37 cellular contexts compared by ENCODE assay signal in genomic region chr4:18645356-18645755, GRCh38.
"Had no signal": no experiment of that assay in that cellular context is flagged by ENCODE, and none has a peak within 500 bp of the region (broad histone marks: within the 10 kb centered on the region; RNA-seq: fewer than 3 reads in every experiment).

No MANE protein-coding gene starts in this region.

- H3K9me3 Mint-ChIP-seq: activated CD4-positive, alpha-beta memory T cell treated with anti-CD3 and anti-CD28 coated beads, Interleukin-2, amount 10 ng/mL, durations not matched to agents 7 days and 5 days had no signal

- H3K27ac ChIP-seq: brain microvascular endothelial cell, Peyer's patch, RWPE1, WERI-Rb-1 had no signal

- H3K4me1 Mint-ChIP-seq: activated CD4-positive, alpha-beta memory T cell treated with anti-CD3 and anti-CD28 coated beads, Interleukin-2, amount 10 ng/mL, durations not matched to agents 7 days and 5 days; activated naive CD8-positive, alpha-beta T cell treated with anti-CD3 and anti-CD28 coated beads for 36 hours; activated T-helper 17 cell treated with anti-CD3 and anti-CD28 coated beads, Interleukin-2, amount 50 U/mL, for 72 hours had no signal

- ATAC-seq: activated T-cell treated with anti-CD3 and anti-CD28 coated beads, Interleukin-2, amount 50 U/mL, for 72 hours; activated T-helper 17 cell treated with anti-CD3 and anti-CD28 coated beads, Interleukin-2, amount 50 U/mL, for 72 hours; PC-3; Right ventricle myocardium inferior had no signal

- H3K4me3 Mint-ChIP-seq: activated CD4-positive, alpha-beta memory T cell treated with anti-CD3 and anti-CD28 coated beads, Interleukin-2, amount 10 ng/mL, durations not matched to agents 7 days and 5 days; activated naive CD8-positive, alpha-beta T cell treated with anti-CD3 and anti-CD28 coated beads for 36 hours; activated T-cell treated with anti-CD3 and anti-CD28 coated beads, Interleukin-2, amount 50 U/mL, for 72 hours; activated T-helper 17 cell treated with anti-CD3 and anti-CD28 coated beads, Interleukin-2, amount 50 U/mL, for 72 hours had no signal

- H3K27me3 Mint-ChIP-seq: activated CD4-positive, alpha-beta memory T cell treated with anti-CD3 and anti-CD28 coated beads, Interleukin-2, amount 10 ng/mL, durations not matched to agents 7 days and 5 days; activated naive CD8-positive, alpha-beta T cell treated with anti-CD3 and anti-CD28 coated beads for 36 hours had no signal

- H3K36me3 Mint-ChIP-seq: activated naive CD8-positive, alpha-beta T cell treated with anti-CD3 and anti-CD28 coated beads for 36 hours had no signal

- H3K9me3 ChIP-seq: MG63, Peyer's patch had no signal

- H3K36me3 ChIP-seq: brain microvascular endothelial cell, MG63, Peyer's patch, WERI-Rb-1 had no signal

- DNase-seq: activated CD4-positive, alpha-beta memory T cell treated with anti-CD3 and anti-CD28 coated beads, Interleukin-2, amount 10 ng/mL, durations not matched to agents 7 days and 5 days; activated CD4-positive, alpha-beta T cell treated with anti-CD3 and anti-CD28 coated beads for 1 hour; activated CD4-positive, alpha-beta T cell treated with anti-CD3 and anti-CD28 coated beads for 48 hours; activated CD4-positive, CD25-positive, alpha-beta regulatory T cell; activated effector memory CD4-positive, alpha-beta T cell treated with anti-CD3 and anti-CD28 coated beads, Interleukin-2, amount 50 U/mL, for 16 hours; activated naive CD4-positive, alpha-beta T cell; activated naive CD4-positive, alpha-beta T cell treated with anti-CD3 and anti-CD28 coated beads, Interleukin-2, amount 50 U/mL, for 16 hours; activated naive CD8-positive, alpha-beta T cell treated with anti-CD3 and anti-CD28 coated beads for 36 hours; activated T-cell treated with anti-CD3 and anti-CD28 coated beads, Interleukin-2, amount 50 U/mL, for 1 hour; activated T-cell treated with anti-CD3 and anti-CD28 coated beads, Interleukin-2, amount 50 U/mL, for 72 hours; amniotic stem cell; aorta; brain microvascular endothelial cell; central memory CD4-positive, alpha-beta T cell; Kasumi-1; KG1; MG63; NCI-H1048; NCI-H1105 treated with DMSO at 0.1 percent for 48 hours; NCI-H1436 treated with DMSO at 0.1 percent for 48 hours; NCI-H1694 treated with DMSO at 0.1 percent for 48 hours; NCI-H2029; NCI-H2171; NCI-H510A; NCI-H748 treated with DMSO at 0.1 percent for 48 hours; NK-92 treated with Interleukin-12 subunit alpha and Interleukin-12 subunit beta, amount 100 ng/mL, for 24 hours; PC-3; Peyer's patch; SIG-M5; SW 1271; T-helper 1 cell; T-helper 2 cell; T-helper 9 cell; WERI-Rb-1 had no signal

- H3K27me3 ChIP-seq: brain microvascular endothelial cell, MG63, Peyer's patch had no signal

- H3K4me3 ChIP-seq: MG63, Peyer's patch had no signal

- H3K27ac Mint-ChIP-seq: activated CD4-positive, alpha-beta memory T cell treated with anti-CD3 and anti-CD28 coated beads, Interleukin-2, amount 10 ng/mL, durations not matched to agents 7 days and 5 days; activated naive CD8-positive, alpha-beta T cell treated with anti-CD3 and anti-CD28 coated beads for 36 hours; activated T-cell treated with anti-CD3 and anti-CD28 coated beads, Interleukin-2, amount 50 U/mL, for 72 hours; activated T-helper 17 cell treated with anti-CD3 and anti-CD28 coated beads, Interleukin-2, amount 50 U/mL, for 72 hours had no signal

- H3K4me1 ChIP-seq: Peyer's patch had no signal
